20 cellular contexts compared by ENCODE assay signal in the genomic region with DNA sequence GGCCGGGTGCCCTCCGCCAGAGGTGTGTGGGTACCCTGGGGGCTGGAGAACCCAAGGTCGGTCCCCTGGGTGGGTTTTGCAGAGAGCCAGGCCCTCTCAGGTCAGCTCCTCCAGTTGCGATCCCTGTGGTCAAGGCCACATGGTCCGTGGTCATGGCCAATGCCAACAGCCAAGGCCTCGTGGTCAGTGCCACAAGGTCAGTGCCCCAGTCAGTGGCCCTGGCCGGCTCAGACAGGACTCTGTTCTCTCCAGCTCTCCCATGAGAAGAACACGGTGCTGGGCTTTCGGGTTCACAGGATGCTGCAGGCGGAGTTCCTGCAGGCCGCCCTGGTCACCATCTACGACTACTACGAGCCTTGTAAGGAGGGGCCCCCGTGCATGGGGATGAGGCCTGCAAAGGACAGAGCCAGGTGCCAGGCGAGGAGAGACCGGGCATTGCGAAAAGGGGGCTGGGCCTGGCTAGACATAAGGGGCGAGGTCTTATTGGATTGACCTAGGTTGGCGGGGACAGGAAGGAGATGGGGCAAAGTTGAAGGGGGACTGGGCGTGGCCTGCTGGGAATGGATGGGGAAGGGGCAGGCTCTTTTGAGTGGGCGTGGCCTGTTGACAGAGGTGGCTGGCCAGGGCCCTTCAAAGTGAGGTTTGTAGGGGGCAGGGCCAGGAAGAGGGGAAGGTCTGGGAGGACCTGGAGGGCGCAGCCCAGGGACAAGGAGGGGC. TPM values are rescaled to one million over a fixed set of nuclear protein-coding genes. Genes with fewer than 3 reads are reported as not detected.
"Had no signal": no experiment of that assay in that cellular context is flagged by ENCODE, and none has a peak within 500 bp of the region (broad histone marks: within the 10 kb centered on the region; RNA-seq: fewer than 3 reads in every experiment).

No MANE protein-coding gene starts in this region.

- FAIRE-seq: colon, endometrium, keratinocyte, small intestine had no signal

- H3K4me3 Mint-ChIP-seq: memory B cell, natural killer cell had no signal

- H3K27me3 ChIP-seq: cardiac muscle cell, right atrium auricular region, vagina had no signal

- H3K9me3 ChIP-seq: right atrium auricular region, transverse colon, vagina had no signal

- H3K4me1 ChIP-seq: gastroesophageal sphincter, left ventricle myocardium inferior, right atrium auricular region, transverse colon, vagina had no signal

- H3K36me3 ChIP-seq: cardiac muscle cell, gastroesophageal sphincter, left ventricle myocardium inferior, right atrium auricular region, transverse colon, vagina had no signal

- ATAC-seq: gastroesophageal sphincter, natural killer cell had no signal

- H3K36me3 Mint-ChIP-seq: natural killer cell had no signal

- H3K4me3 ChIP-seq: cardiac muscle cell, gastroesophageal sphincter, left ventricle myocardium inferior, right atrium auricular region, transverse colon, vagina had no signal

- DNase-seq: activated CD4-positive, alpha-beta T cell treated with anti-CD3 and anti-CD28 coated beads, Interleukin-2, amount 50 U/mL, for 48 hours; activated effector memory CD4-positive, alpha-beta T cell treated with Interleukin-2 at 50 U/mL for 16 hours; activated naive CD4-positive, alpha-beta T cell treated with anti-CD3 and anti-CD28 coated beads, Interleukin-2, amount 50 U/mL, for 16 hours; left ventricle myocardium inferior; natural killer cell; nucleus accumbens; small intestine; stimulated activated CD4-positive, alpha-beta T cell treated with anti-CD3 and anti-CD28 coated beads, Interleukin-4, amount 100 ng/mL, for 24 hours; stimulated activated naive CD4-positive, alpha-beta T cell; substantia nigra; transverse colon had no signal

- H3K9me3 Mint-ChIP-seq: natural killer cell had no signal

- H3K27ac Mint-ChIP-seq: memory B cell, natural killer cell had no signal

- H3K27ac ChIP-seq: cardiac muscle cell, gastroesophageal sphincter, left ventricle myocardium inferior, right atrium auricular region, transverse colon, vagina had no signal

RNA-seq across cellular contexts. Expression of a gene that starts 31.6 kb away (rescaled TPM):
- total RNA-seq: gastroesophageal sphincter, left ventricle myocardium inferior, posterior vena cava, vagina had no signal
